ENCODE assay signal across 1 cellular context in genomic region chr11:94494200-94494545, GRCh38.
TF ChIP-seq lines count a peak whose summit lies in the region.

No MANE protein-coding gene starts in this region.

TF ChIP-seq in HepG2, 621 proteins besides CTCF, POLR2A, EP300 and RAD21 (continued from another document and continues in another):
- TF ChIP-seq LRRFIP1 (CRISPR knock-in tag; conservative IDR thresholded peaks at IDR 0.05), result no peak
- TF ChIP-seq GABPB1 (CRISPR knock-in tag; IDR thresholded peaks at IDR 0.05), result peak; percentile 54; the same call in 1 of the 2 replicates
- peak; percentile 52 for TF ChIP-seq KDM5A (IDR thresholded peaks at IDR 0.05; ENCODE audit: borderline replicate concordance, low read length)
- no peak for TF ChIP-seq RFX3 (CRISPR knock-in tag; IDR thresholded peaks at IDR 0.05)
- TF ChIP-seq ZNF407 (CRISPR knock-in tag; IDR thresholded peaks at IDR 0.05; ENCODE audit: not compliant biosample characterization), result no peak
- no peak for TF ChIP-seq ZFP36L2 (CRISPR knock-in tag; IDR thresholded peaks at IDR 0.05)
- TF ChIP-seq TOE1 (CRISPR knock-in tag; IDR thresholded peaks at IDR 0.05), result no peak
- no peak for TF ChIP-seq NRL (CRISPR knock-in tag; IDR thresholded peaks at IDR 0.05; ENCODE audit: borderline replicate concordance)
- TF ChIP-seq ZNF737 (CRISPR knock-in tag; IDR thresholded peaks at IDR 0.05; ENCODE audit: borderline replicate concordance), result no peak
- TF ChIP-seq NONO (IDR thresholded peaks at IDR 0.05), result no peak
- no peak for TF ChIP-seq NONO (CRISPR knock-in tag; conservative IDR thresholded peaks at IDR 0.05)
- TF ChIP-seq ELF4 (CRISPR knock-in tag; IDR thresholded peaks at IDR 0.05; ENCODE audit: borderline replicate concordance), result 0 out of 2 replicates have a peak, but pooled peaks have one; percentile 4
- no peak for TF ChIP-seq ZIK1 (CRISPR knock-in tag; IDR thresholded peaks at IDR 0.05; ENCODE audit: borderline replicate concordance, low read depth)
- TF ChIP-seq ZNF431 (CRISPR knock-in tag; IDR thresholded peaks at IDR 0.05; ENCODE audit: borderline replicate concordance, low read depth), result no peak
- no peak for TF ChIP-seq ZNF496 (CRISPR knock-in tag; IDR thresholded peaks at IDR 0.05; ENCODE audit: insufficient replicate concordance)
- no peak for TF ChIP-seq ZBTB14 (CRISPR knock-in tag; IDR thresholded peaks at IDR 0.05)
- peak; percentile 8; the same call in 1 of the 2 replicates for TF ChIP-seq ZNF687 (CRISPR knock-in tag; IDR thresholded peaks at IDR 0.05)
- TF ChIP-seq ZNF7 (CRISPR knock-in tag; IDR thresholded peaks at IDR 0.05), result no peak
- no peak for TF ChIP-seq NR2C2 (CRISPR knock-in tag; IDR thresholded peaks at IDR 0.05; ENCODE audit: borderline replicate concordance)
- TF ChIP-seq FOXJ3 (CRISPR knock-in tag; IDR thresholded peaks at IDR 0.05; ENCODE audit: borderline replicate concordance), result no peak
- no peak for TF ChIP-seq ZNF17 (CRISPR knock-in tag; IDR thresholded peaks at IDR 0.05)
- TF ChIP-seq IRF1 (CRISPR knock-in tag; IDR thresholded peaks at IDR 0.05; ENCODE audit: low read depth), result no peak
- TF ChIP-seq ZBTB43 (CRISPR knock-in tag; conservative IDR thresholded peaks at IDR 0.05), result no peak
- no peak for TF ChIP-seq NFYB (CRISPR knock-in tag; IDR thresholded peaks at IDR 0.05)
- TF ChIP-seq ZFY (CRISPR knock-in tag; IDR thresholded peaks at IDR 0.05), result no peak
- no peak for TF ChIP-seq POGK (CRISPR knock-in tag; conservative IDR thresholded peaks at IDR 0.05)
- peak; percentile 17; the same call in 1 of the 2 replicates for TF ChIP-seq PHF20 (CRISPR knock-in tag; IDR thresholded peaks at IDR 0.05)
- TF ChIP-seq GMEB2 (CRISPR knock-in tag; IDR thresholded peaks at IDR 0.05; ENCODE audit: low read depth), result no peak
- no peak for TF ChIP-seq ZNF446 (CRISPR knock-in tag; IDR thresholded peaks at IDR 0.05)
- no peak for TF ChIP-seq TP53 (CRISPR knock-in tag; conservative IDR thresholded peaks at IDR 0.05)
- no peak for TF ChIP-seq PITX1 (CRISPR knock-in tag; IDR thresholded peaks at IDR 0.05)
- no peak for TF ChIP-seq SSRP1 (CRISPR knock-in tag; IDR thresholded peaks at IDR 0.05)
- no peak for TF ChIP-seq JARID2 (CRISPR knock-in tag; IDR thresholded peaks at IDR 0.05; ENCODE audit: insufficient replicate concordance)
- TF ChIP-seq ZNF558 (CRISPR knock-in tag; IDR thresholded peaks at IDR 0.05; ENCODE audit: borderline replicate concordance), result no peak
- no peak for TF ChIP-seq KLF12 (CRISPR knock-in tag; IDR thresholded peaks at IDR 0.05; ENCODE audit: borderline replicate concordance)
- no peak for TF ChIP-seq HHEX (CRISPR knock-in tag; IDR thresholded peaks at IDR 0.05)
- no peak for TF ChIP-seq E2F1 (CRISPR knock-in tag; IDR thresholded peaks at IDR 0.05)
- TF ChIP-seq CREB1 (IDR thresholded peaks at IDR 0.05), result no peak
- TF ChIP-seq CREB1 (CRISPR knock-in tag; IDR thresholded peaks at IDR 0.05), result no peak; the same call in 1 of the 2 replicates
